In the genomic region with DNA sequence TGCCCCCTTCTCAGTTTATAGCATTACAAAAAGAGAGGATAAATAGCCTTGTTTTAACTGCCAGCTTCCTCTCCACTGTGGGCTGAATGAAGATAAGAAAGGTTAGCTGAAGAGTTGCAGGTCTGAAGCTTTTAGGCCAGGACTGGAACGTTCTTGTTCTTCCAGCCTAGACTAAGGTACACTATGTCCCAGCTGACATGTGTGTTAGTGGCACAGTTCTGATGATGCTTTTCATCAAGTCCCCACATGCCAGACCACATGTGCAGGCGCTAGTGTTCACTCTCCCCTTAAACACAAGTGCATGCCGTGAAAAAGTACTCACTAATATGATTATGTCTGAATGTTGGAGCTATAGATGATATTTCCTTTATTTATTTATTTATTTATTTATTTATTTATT, we compare ENCODE assay signal across 1 cellular context.
TF ChIP-seq lines count a peak whose summit lies in the region.

No MANE protein-coding gene starts in this region.

TF ChIP-seq in K562, 482 proteins besides CTCF, POLR2A, EP300 and RAD21:
- TF ChIP-seq, protein P1, sequence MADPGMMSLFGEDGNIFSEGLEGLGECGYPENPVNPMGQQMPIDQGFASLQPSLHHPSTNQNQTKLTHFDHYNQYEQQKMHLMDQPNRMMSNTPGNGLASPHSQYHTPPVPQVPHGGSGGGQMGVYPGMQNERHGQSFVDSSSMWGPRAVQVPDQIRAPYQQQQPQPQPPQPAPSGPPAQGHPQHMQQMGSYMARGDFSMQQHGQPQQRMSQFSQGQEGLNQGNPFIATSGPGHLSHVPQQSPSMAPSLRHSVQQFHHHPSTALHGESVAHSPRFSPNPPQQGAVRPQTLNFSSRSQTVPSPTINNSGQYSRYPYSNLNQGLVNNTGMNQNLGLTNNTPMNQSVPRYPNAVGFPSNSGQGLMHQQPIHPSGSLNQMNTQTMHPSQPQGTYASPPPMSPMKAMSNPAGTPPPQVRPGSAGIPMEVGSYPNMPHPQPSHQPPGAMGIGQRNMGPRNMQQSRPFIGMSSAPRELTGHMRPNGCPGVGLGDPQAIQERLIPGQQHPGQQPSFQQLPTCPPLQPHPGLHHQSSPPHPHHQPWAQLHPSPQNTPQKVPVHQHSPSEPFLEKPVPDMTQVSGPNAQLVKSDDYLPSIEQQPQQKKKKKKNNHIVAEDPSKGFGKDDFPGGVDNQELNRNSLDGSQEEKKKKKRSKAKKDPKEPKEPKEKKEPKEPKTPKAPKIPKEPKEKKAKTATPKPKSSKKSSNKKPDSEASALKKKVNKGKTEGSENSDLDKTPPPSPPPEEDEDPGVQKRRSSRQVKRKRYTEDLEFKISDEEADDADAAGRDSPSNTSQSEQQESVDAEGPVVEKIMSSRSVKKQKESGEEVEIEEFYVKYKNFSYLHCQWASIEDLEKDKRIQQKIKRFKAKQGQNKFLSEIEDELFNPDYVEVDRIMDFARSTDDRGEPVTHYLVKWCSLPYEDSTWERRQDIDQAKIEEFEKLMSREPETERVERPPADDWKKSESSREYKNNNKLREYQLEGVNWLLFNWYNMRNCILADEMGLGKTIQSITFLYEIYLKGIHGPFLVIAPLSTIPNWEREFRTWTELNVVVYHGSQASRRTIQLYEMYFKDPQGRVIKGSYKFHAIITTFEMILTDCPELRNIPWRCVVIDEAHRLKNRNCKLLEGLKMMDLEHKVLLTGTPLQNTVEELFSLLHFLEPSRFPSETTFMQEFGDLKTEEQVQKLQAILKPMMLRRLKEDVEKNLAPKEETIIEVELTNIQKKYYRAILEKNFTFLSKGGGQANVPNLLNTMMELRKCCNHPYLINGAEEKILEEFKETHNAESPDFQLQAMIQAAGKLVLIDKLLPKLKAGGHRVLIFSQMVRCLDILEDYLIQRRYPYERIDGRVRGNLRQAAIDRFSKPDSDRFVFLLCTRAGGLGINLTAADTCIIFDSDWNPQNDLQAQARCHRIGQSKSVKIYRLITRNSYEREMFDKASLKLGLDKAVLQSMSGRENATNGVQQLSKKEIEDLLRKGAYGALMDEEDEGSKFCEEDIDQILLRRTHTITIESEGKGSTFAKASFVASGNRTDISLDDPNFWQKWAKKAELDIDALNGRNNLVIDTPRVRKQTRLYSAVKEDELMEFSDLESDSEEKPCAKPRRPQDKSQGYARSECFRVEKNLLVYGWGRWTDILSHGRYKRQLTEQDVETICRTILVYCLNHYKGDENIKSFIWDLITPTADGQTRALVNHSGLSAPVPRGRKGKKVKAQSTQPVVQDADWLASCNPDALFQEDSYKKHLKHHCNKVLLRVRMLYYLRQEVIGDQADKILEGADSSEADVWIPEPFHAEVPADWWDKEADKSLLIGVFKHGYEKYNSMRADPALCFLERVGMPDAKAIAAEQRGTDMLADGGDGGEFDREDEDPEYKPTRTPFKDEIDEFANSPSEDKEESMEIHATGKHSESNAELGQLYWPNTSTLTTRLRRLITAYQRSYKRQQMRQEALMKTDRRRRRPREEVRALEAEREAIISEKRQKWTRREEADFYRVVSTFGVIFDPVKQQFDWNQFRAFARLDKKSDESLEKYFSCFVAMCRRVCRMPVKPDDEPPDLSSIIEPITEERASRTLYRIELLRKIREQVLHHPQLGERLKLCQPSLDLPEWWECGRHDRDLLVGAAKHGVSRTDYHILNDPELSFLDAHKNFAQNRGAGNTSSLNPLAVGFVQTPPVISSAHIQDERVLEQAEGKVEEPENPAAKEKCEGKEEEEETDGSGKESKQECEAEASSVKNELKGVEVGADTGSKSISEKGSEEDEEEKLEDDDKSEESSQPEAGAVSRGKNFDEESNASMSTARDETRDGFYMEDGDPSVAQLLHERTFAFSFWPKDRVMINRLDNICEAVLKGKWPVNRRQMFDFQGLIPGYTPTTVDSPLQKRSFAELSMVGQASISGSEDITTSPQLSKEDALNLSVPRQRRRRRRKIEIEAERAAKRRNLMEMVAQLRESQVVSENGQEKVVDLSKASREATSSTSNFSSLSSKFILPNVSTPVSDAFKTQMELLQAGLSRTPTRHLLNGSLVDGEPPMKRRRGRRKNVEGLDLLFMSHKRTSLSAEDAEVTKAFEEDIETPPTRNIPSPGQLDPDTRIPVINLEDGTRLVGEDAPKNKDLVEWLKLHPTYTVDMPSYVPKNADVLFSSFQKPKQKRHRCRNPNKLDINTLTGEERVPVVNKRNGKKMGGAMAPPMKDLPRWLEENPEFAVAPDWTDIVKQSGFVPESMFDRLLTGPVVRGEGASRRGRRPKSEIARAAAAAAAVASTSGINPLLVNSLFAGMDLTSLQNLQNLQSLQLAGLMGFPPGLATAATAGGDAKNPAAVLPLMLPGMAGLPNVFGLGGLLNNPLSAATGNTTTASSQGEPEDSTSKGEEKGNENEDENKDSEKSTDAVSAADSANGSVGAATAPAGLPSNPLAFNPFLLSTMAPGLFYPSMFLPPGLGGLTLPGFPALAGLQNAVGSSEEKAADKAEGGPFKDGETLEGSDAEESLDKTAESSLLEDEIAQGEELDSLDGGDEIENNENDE (IDR thresholded peaks at IDR 0.05; ENCODE audit: low read depth, low read length), result no peak
- TF ChIP-seq, protein P2, sequence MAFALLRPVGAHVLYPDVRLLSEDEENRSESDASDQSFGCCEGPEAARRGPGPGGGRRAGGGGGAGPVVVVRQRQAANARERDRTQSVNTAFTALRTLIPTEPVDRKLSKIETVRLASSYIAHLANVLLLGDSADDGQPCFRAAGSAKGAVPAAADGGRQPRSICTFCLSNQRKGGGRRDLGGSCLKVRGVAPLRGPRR (CRISPR knock-in tag; IDR thresholded peaks at IDR 0.05), result no peak
- TF ChIP-seq SP2 (IDR thresholded peaks at IDR 0.05; ENCODE audit: extremely low read depth, low read depth, low read length, poor library complexity, severe bottlenecking) (no peak), GABPB2 (CRISPR knock-in tag; conservative IDR thresholded peaks at IDR 0.05) (no peak), TRIM28 (IDR thresholded peaks at IDR 0.05) (no peak), ZNF79 (CRISPR knock-in tag; IDR thresholded peaks at IDR 0.05; ENCODE audit: low read depth) (no peak), CBX3 (IDR thresholded peaks at IDR 0.05; ENCODE audit: borderline replicate concordance in 1 of 2, low read length in 2 of 2) (no peak), MCM3 (IDR thresholded peaks at IDR 0.05) (no peak), STAG1 (CRISPR knock-in tag; IDR thresholded peaks at IDR 0.05; ENCODE audit: borderline replicate concordance) (no peak), BRCA1 (IDR thresholded peaks at IDR 0.05) (no peak), BRCA1 (CRISPR knock-in tag; IDR thresholded peaks at IDR 0.05) (no peak)
